Comparison of ENCODE assay signal across 8 cellular contexts in genomic region chr12:55742719-55743130, GRCh38.
DNase-seq lines count a peak whose midpoint lies in the region; ATAC-seq and TF ChIP-seq lines count a peak whose summit lies in the region.

Gene GDF11, plus strand, starts transcription at chr12:55743122. Its CDS starts 195 bp downstream, at chr12:55743317.

- H3K27ac ChIP-seq in brain microvascular endothelial cell (no peak within 1 kb of the TSS), iPS-20b (ENCODE audit: low read length) (peak within 1 kb of the TSS; percentile 62)

- peak; percentile 36 for ATAC-seq in HG02623 (IDR thresholded peaks at IDR 0.05; ENCODE audit: unreplicated experiment)
- ATAC-seq in GM21360 (IDR thresholded peaks at IDR 0.05; ENCODE audit: unreplicated experiment), result no peak

- H3K9me3 ChIP-seq in iPS-20b (ENCODE audit: insufficient read depth, low read depth, low read length), result no peaks in the 10 kb centered on the region

- H3K4me3 ChIP-seq in brain microvascular endothelial cell (ENCODE audit: low read depth, low read length) (peak within 1 kb of the TSS; percentile 72), iPS-20b (ENCODE audit: low read length) (peak within 1 kb of the TSS; percentile 99), skeletal muscle cell (ENCODE audit: low read depth, low read length) (peak within 1 kb of the TSS; percentile 73)

- H3K36me3 ChIP-seq in brain microvascular endothelial cell (replicated peaks) (no peaks in the 10 kb centered on the region), iPS-20b (ENCODE audit: insufficient read depth, low read depth, low read length) (peaks cover 7% of the 10 kb centered on the region; the same call in 1 of the 2 replicates)

- in situ Hi-C loops in brain microvascular endothelial cell (cut with HindIII; ENCODE audit: low pct_ligation_motif_present, low sequenced_read_pairs), result no loop called here

- DNase-seq in EL (peak; percentile 82), NCI-H2107 treated with DMSO at 0.1 percent for 48 hours (lab: John Stamatoyannopoulos, UW; ENCODE audit: unreplicated experiment) (peak; percentile 66), UCSD-AML1 (lab: John Stamatoyannopoulos, UW; ENCODE audit: unreplicated experiment) (peak; percentile 76), brain microvascular endothelial cell (peak; percentile 53), skeletal muscle cell (ENCODE audit: low read depth) (no peak)

- H3K4me1 ChIP-seq in iPS-20b (ENCODE audit: insufficient read depth, low read length), result peaks cover 29% of the 10 kb centered on the region

- peak within 1 kb of the TSS; percentile 90 for H3K9ac ChIP-seq in iPS-20b (ENCODE audit: low read depth, low read length)

- TF ChIP-seq CTCF in brain microvascular endothelial cell (IDR thresholded peaks at IDR 0.05; ENCODE audit: low read depth, low read length, missing control alignments), result no peak

- H3K27me3 ChIP-seq in brain microvascular endothelial cell (replicated peaks) (no peaks in the 10 kb centered on the region), iPS-20b (ENCODE audit: insufficient read depth, low read length) (no peaks in the 10 kb centered on the region; the same call in 1 of the 2 replicates)
